ENCODE assay signal across 1 cellular context in the genomic region with DNA sequence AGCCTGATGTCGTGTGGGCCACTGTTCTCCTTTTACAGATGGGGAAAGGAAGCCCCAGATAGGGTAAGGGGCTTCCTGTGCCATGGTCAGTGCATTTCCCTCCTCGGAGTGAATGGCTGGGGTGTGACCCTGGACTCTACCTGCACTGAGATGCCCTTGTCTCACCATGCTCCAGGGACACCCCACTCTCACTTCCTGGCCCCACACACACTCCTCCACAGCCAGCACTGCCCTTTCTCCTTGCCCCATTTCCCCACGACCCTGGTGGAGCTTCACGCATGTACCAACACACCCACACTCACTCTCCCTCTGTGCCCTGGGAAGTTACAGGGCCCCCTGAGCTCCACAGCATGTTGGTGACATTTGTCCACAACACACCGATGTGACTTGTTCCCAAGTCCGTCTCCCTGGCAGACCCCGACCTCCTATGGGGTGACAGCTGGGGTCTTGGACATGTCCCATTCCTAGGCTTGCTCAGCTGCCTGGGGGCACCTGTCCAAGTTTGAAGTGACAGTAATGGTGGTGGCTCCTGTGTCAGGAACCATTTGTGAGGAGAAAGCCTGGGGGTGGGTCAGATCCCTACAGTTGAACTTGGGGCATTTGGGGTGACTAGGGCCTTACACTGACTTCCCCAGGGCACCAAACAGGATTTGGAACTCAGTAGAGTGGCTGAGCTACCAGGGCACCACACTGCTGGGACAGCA.
TF ChIP-seq lines count a peak whose summit lies in the region.

No MANE protein-coding gene starts in this region.

TF ChIP-seq in H1, 55 proteins besides CTCF, POLR2A, EP300 and RAD21 (continued from another document):
- TF ChIP-seq, protein P1, sequence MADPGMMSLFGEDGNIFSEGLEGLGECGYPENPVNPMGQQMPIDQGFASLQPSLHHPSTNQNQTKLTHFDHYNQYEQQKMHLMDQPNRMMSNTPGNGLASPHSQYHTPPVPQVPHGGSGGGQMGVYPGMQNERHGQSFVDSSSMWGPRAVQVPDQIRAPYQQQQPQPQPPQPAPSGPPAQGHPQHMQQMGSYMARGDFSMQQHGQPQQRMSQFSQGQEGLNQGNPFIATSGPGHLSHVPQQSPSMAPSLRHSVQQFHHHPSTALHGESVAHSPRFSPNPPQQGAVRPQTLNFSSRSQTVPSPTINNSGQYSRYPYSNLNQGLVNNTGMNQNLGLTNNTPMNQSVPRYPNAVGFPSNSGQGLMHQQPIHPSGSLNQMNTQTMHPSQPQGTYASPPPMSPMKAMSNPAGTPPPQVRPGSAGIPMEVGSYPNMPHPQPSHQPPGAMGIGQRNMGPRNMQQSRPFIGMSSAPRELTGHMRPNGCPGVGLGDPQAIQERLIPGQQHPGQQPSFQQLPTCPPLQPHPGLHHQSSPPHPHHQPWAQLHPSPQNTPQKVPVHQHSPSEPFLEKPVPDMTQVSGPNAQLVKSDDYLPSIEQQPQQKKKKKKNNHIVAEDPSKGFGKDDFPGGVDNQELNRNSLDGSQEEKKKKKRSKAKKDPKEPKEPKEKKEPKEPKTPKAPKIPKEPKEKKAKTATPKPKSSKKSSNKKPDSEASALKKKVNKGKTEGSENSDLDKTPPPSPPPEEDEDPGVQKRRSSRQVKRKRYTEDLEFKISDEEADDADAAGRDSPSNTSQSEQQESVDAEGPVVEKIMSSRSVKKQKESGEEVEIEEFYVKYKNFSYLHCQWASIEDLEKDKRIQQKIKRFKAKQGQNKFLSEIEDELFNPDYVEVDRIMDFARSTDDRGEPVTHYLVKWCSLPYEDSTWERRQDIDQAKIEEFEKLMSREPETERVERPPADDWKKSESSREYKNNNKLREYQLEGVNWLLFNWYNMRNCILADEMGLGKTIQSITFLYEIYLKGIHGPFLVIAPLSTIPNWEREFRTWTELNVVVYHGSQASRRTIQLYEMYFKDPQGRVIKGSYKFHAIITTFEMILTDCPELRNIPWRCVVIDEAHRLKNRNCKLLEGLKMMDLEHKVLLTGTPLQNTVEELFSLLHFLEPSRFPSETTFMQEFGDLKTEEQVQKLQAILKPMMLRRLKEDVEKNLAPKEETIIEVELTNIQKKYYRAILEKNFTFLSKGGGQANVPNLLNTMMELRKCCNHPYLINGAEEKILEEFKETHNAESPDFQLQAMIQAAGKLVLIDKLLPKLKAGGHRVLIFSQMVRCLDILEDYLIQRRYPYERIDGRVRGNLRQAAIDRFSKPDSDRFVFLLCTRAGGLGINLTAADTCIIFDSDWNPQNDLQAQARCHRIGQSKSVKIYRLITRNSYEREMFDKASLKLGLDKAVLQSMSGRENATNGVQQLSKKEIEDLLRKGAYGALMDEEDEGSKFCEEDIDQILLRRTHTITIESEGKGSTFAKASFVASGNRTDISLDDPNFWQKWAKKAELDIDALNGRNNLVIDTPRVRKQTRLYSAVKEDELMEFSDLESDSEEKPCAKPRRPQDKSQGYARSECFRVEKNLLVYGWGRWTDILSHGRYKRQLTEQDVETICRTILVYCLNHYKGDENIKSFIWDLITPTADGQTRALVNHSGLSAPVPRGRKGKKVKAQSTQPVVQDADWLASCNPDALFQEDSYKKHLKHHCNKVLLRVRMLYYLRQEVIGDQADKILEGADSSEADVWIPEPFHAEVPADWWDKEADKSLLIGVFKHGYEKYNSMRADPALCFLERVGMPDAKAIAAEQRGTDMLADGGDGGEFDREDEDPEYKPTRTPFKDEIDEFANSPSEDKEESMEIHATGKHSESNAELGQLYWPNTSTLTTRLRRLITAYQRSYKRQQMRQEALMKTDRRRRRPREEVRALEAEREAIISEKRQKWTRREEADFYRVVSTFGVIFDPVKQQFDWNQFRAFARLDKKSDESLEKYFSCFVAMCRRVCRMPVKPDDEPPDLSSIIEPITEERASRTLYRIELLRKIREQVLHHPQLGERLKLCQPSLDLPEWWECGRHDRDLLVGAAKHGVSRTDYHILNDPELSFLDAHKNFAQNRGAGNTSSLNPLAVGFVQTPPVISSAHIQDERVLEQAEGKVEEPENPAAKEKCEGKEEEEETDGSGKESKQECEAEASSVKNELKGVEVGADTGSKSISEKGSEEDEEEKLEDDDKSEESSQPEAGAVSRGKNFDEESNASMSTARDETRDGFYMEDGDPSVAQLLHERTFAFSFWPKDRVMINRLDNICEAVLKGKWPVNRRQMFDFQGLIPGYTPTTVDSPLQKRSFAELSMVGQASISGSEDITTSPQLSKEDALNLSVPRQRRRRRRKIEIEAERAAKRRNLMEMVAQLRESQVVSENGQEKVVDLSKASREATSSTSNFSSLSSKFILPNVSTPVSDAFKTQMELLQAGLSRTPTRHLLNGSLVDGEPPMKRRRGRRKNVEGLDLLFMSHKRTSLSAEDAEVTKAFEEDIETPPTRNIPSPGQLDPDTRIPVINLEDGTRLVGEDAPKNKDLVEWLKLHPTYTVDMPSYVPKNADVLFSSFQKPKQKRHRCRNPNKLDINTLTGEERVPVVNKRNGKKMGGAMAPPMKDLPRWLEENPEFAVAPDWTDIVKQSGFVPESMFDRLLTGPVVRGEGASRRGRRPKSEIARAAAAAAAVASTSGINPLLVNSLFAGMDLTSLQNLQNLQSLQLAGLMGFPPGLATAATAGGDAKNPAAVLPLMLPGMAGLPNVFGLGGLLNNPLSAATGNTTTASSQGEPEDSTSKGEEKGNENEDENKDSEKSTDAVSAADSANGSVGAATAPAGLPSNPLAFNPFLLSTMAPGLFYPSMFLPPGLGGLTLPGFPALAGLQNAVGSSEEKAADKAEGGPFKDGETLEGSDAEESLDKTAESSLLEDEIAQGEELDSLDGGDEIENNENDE (IDR thresholded peaks at IDR 0.05; ENCODE audit: insufficient replicate concordance, low read length) = no peak
- TF ChIP-seq, protein P2, sequence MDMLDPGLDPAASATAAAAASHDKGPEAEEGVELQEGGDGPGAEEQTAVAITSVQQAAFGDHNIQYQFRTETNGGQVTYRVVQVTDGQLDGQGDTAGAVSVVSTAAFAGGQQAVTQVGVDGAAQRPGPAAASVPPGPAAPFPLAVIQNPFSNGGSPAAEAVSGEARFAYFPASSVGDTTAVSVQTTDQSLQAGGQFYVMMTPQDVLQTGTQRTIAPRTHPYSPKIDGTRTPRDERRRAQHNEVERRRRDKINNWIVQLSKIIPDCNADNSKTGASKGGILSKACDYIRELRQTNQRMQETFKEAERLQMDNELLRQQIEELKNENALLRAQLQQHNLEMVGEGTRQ (IDR thresholded peaks at IDR 0.05; ENCODE audit: low read length) = no peak
- TF ChIP-seq RFX5 (IDR thresholded peaks at IDR 0.05; ENCODE audit: borderline replicate concordance, low read depth, low read length) (no peak), CBX8 (IDR thresholded peaks at IDR 0.05; ENCODE audit: borderline replicate concordance, low read depth, low read length) (no peak), SIRT6 (IDR thresholded peaks at IDR 0.05; ENCODE audit: low read length) (no peak), SAP30 (IDR thresholded peaks at IDR 0.05; ENCODE audit: insufficient read depth, insufficient replicate concordance, low read length) (no peak), TCF12 (IDR thresholded peaks at IDR 0.05; ENCODE audit: low read depth, low read length) (no peak), CHD2 (IDR thresholded peaks at IDR 0.05; ENCODE audit: low read length) (no peak)
- TF ChIP-seq, protein P3, sequence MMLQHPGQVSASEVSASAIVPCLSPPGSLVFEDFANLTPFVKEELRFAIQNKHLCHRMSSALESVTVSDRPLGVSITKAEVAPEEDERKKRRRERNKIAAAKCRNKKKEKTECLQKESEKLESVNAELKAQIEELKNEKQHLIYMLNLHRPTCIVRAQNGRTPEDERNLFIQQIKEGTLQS (IDR thresholded peaks at IDR 0.05; ENCODE audit: insufficient read depth, low read depth, low read length) = no peak
